Comparison of ENCODE assay signal across 8 cellular contexts in the genomic region with DNA sequence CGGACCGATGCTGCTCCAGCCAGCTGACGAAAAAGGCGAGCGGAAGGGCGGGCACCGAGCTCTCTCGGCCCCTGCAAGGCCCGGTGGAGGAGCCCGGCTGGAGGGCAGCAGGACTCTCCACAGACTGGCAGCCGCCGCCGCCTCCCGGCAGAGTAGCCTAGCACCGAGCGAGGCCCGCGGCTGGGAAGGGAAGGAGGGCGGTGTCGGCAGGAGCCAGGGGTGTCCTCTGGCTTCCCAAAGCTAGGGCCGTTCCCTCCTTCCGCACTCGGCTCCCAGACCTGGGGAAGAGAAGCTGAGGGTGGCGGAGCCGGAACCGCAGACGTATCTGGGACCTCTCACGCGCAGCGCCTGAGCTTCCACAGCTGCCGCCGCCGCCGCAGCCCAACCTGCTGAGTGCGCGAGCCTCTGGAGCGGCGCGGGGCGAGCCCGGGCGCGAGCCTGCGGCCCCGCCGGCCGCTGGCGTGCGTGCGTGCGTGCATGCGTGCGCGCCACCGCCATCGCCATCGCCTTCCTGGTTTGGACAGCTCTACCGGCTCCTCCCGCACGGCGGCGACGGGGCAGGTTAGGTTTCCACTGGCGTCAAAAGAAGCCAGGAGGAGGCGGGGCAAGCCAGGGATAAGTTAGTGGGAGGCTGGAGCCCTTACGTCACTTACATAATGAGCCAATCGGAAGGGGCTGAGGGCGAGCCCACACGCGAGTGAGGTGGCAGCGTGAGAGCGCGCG.
DNase-seq lines count a peak whose midpoint lies in the region; ATAC-seq lines count a peak whose summit lies in the region.

Gene RAB6A, minus strand, starts transcription at position 395 of the 723 bp plus-strand sequence. CDS start 439 bp downstream, outside the sequence.

- peak within 1 kb of the TSS; percentile 76 to 93 (median 88) for H3K27ac ChIP-seq in BLaER1 treated with 17β-estradiol and CSF1 and Interleukin-3, amounts not matched to agents 10 nM and 100 nM
- H3K27ac ChIP-seq in cingulate gyrus (ENCODE audit: low read depth, low read length) = peak within 1 kb of the TSS; percentile 95

- H3K4me1 ChIP-seq in BLaER1 treated with 17β-estradiol and CSF1 and Interleukin-3, amounts not matched to agents 10 nM and 100 nM = peaks cover 18 to 63% (median 27%) of the 10 kb centered on the region in 10 experiments

- peaks cover 0 to 13% (median 0%) of the 10 kb centered on the region in 11 experiments; a peak in 4 of 22 replicates for H3K36me3 ChIP-seq in BLaER1 treated with 17β-estradiol and CSF1 and Interleukin-3, amounts not matched to agents 10 nM and 100 nM

- DNase-seq in GM19240 (ENCODE audit: insufficient read length, low spot score) (peak; percentile 91), NCI-H524 treated with DMSO at 0.1 percent for 48 hours (lab: John Stamatoyannopoulos, UW) (peak; percentile 95), kidney tubule cell (ENCODE audit: low spot score) (peak; percentile 100)
- DNase-seq in activated CD4-positive, alpha-beta T cell treated with anti-CD3 and anti-CD28 coated beads for 4 hours = peak; percentile 99 to 100
- DNase-seq in stimulated activated CD4-positive, alpha-beta T cell treated with anti-CD3 and anti-CD28 coated beads, Interleukin-1b, Interleukin-23, amount 100 ng/mL, for 24 hours (ENCODE audit: low read depth in 4 of 4, low spot score in 1 of 4) = peak; percentile 94 to 100 (median 97)

- no peaks in the 10 kb centered on the region for H3K9me3 ChIP-seq in BLaER1 treated with 17β-estradiol and CSF1 and Interleukin-3, amounts not matched to agents 10 nM and 100 nM (replicated peaks in 1 of 11)

- peaks cover 7 to 45% (median 38%) of the 10 kb centered on the region in 11 experiments; a peak in 20 of 22 replicates for H4K20me1 ChIP-seq in BLaER1 treated with 17β-estradiol and CSF1 and Interleukin-3, amounts not matched to agents 10 nM and 100 nM

- peak within 1 kb of the TSS; percentile 89 to 100 (median 98) for H3K4me3 ChIP-seq in BLaER1 treated with 17β-estradiol and CSF1 and Interleukin-3, amounts not matched to agents 10 nM and 100 nM

- H3K4me2 ChIP-seq in BLaER1 treated with 17β-estradiol and CSF1 and Interleukin-3, amounts not matched to agents 10 nM and 100 nM = peak within 1 kb of the TSS; percentile 75 to 94 (median 91)

- peak; percentile 93 for ATAC-seq in HG03460 (IDR thresholded peaks at IDR 0.05; ENCODE audit: unreplicated experiment)

- H3K9ac ChIP-seq in BLaER1 treated with 17β-estradiol and CSF1 and Interleukin-3, amounts not matched to agents 10 nM and 100 nM = peak within 1 kb of the TSS; percentile 91 to 96 (median 94)

- H3K27me3 ChIP-seq in BLaER1 treated with 17β-estradiol and CSF1 and Interleukin-3, amounts not matched to agents 10 nM and 100 nM = no peaks in the 10 kb centered on the region

Comparison
In these comparisons a context has a peak if more than half of its experiments do, and no peak if none do; other contexts are left out.
1. Peak in every context shown above with its lines: DNase-seq, ATAC-seq, H3K4me3 ChIP-seq and H3K27ac ChIP-seq.